In genomic region chr1:218611916-218612580, GRCh38 we compare ENCODE assay signal across 20 cellular contexts.
"Had no signal": no experiment of that assay in that cellular context is flagged by ENCODE, and none has a peak within 500 bp of the region (broad histone marks: within the 10 kb centered on the region; RNA-seq: fewer than 3 reads in every experiment).

No MANE protein-coding gene starts in this region.

- H3K27me3 Mint-ChIP-seq: activated CD4-positive, alpha-beta T cell treated with anti-CD3 and anti-CD28 coated beads, Interleukin-2, amount 10 ng/mL, durations not matched to agents 7 days and 5 days; activated CD8-positive, alpha-beta memory T cell treated with anti-CD3 and anti-CD28 coated beads, Interleukin-2, amount 10 ng/mL, durations not matched to agents 7 days and 5 days; activated CD8-positive, alpha-beta T cell treated with anti-CD3 and anti-CD28 coated beads for 36 hours had no signal

- H3K4me3 Mint-ChIP-seq: activated CD4-positive, alpha-beta T cell treated with anti-CD3 and anti-CD28 coated beads, Interleukin-2, amount 10 ng/mL, durations not matched to agents 7 days and 5 days; activated CD8-positive, alpha-beta memory T cell treated with anti-CD3 and anti-CD28 coated beads, Interleukin-2, amount 10 ng/mL, durations not matched to agents 7 days and 5 days; activated CD8-positive, alpha-beta T cell treated with anti-CD3 and anti-CD28 coated beads for 36 hours; activated naive CD8-positive, alpha-beta T cell treated with anti-CD3 and anti-CD28 coated beads, Interleukin-2, amount 50 U/mL, for 24 hours; activated T-helper 1 cell treated with anti-CD3 and anti-CD28 coated beads, Interleukin-12 subunit alpha, Interleukin-12 subunit beta, Interleukin-2, Interleukin-4 antibody, amounts not matched to agents 30 ng/mL and 10 ng/mL and 1 ng/mL, durations not matched to agents 14 hours and 24 hours and 36 hours; natural killer cell had no signal

- H3K4me3 ChIP-seq: ovary, prostate gland, right atrium auricular region, upper lobe of left lung had no signal

- H3K9me3 ChIP-seq: ovary, prostate gland had no signal

- H3K27ac Mint-ChIP-seq: activated CD4-positive, alpha-beta T cell treated with anti-CD3 and anti-CD28 coated beads, Interleukin-2, amount 10 ng/mL, durations not matched to agents 7 days and 5 days; activated CD8-positive, alpha-beta memory T cell treated with anti-CD3 and anti-CD28 coated beads, Interleukin-2, amount 10 ng/mL, durations not matched to agents 7 days and 5 days; activated CD8-positive, alpha-beta T cell treated with anti-CD3 and anti-CD28 coated beads for 36 hours; activated naive CD8-positive, alpha-beta T cell treated with anti-CD3 and anti-CD28 coated beads, Interleukin-2, amount 50 U/mL, for 24 hours; activated T-helper 1 cell treated with anti-CD3 and anti-CD28 coated beads, Interleukin-12 subunit alpha, Interleukin-12 subunit beta, Interleukin-2, Interleukin-4 antibody, amounts not matched to agents 30 ng/mL and 10 ng/mL and 1 ng/mL, durations not matched to agents 14 hours and 24 hours and 36 hours; natural killer cell had no signal

- H3K4me1 Mint-ChIP-seq: activated CD4-positive, alpha-beta T cell treated with anti-CD3 and anti-CD28 coated beads, Interleukin-2, amount 10 ng/mL, durations not matched to agents 7 days and 5 days; activated CD8-positive, alpha-beta memory T cell treated with anti-CD3 and anti-CD28 coated beads, Interleukin-2, amount 10 ng/mL, durations not matched to agents 7 days and 5 days; activated naive CD8-positive, alpha-beta T cell treated with anti-CD3 and anti-CD28 coated beads, Interleukin-2, amount 50 U/mL, for 24 hours; natural killer cell had no signal

- FAIRE-seq: kidney had no signal

- H3K27ac ChIP-seq: epithelial cell of prostate, ovary, prostate gland, right atrium auricular region, upper lobe of left lung had no signal

- H3K4me1 ChIP-seq: prostate gland, right atrium auricular region, upper lobe of left lung had no signal

- H3K36me3 ChIP-seq: ovary, prostate gland, right atrium auricular region, upper lobe of left lung had no signal

- H3K9me3 Mint-ChIP-seq: activated T-helper 1 cell treated with anti-CD3 and anti-CD28 coated beads, Interleukin-12 subunit alpha, Interleukin-12 subunit beta, Interleukin-2, Interleukin-4 antibody, amounts not matched to agents 30 ng/mL and 10 ng/mL and 1 ng/mL, durations not matched to agents 14 hours and 24 hours and 36 hours had no signal

- H3K27me3 ChIP-seq: ovary, right atrium auricular region, upper lobe of left lung had no signal

- H3K36me3 Mint-ChIP-seq: activated CD8-positive, alpha-beta memory T cell treated with anti-CD3 and anti-CD28 coated beads, Interleukin-2, amount 10 ng/mL, durations not matched to agents 7 days and 5 days; natural killer cell had no signal

- DNase-seq: activated CD4-positive, alpha-beta T cell treated with anti-CD3 and anti-CD28 coated beads, Interleukin-2, amount 10 ng/mL, durations not matched to agents 7 days and 5 days; activated CD8-positive, alpha-beta memory T cell treated with anti-CD3 and anti-CD28 coated beads, Interleukin-2, amount 10 ng/mL, durations not matched to agents 7 days and 5 days; activated CD8-positive, alpha-beta T cell treated with anti-CD3 and anti-CD28 coated beads for 36 hours; activated gamma-delta T cell; activated naive CD4-positive, alpha-beta T cell treated with anti-CD3 and anti-CD28 coated beads, Interleukin-2, amount 50 U/mL, for 16 hours; activated naive CD8-positive, alpha-beta T cell treated with anti-CD3 and anti-CD28 coated beads, Interleukin-2, amount 50 U/mL, for 24 hours; foreskin fibroblast; kidney; left ventricle myocardium superior; midbrain; natural killer cell; ovary; stimulated activated CD4-positive, alpha-beta T cell treated with anti-CD3 and anti-CD28 coated beads, Interleukin-4, amount 100 ng/mL, for 24 hours; stimulated activated naive CD8-positive, alpha-beta T cell treated with anti-CD3 and anti-CD28 coated beads, Interleukin-15, Interleukin-2, amounts not matched to agents 100 U/mL and 50 U/mL, for 24 hours; upper lobe of left lung had no signal

- ATAC-seq: activated CD4-positive, CD25-positive, alpha-beta regulatory T cell treated with anti-CD3 and anti-CD28 coated beads, Interleukin-2, amount 50 U/mL, for 24 hours; activated CD8-positive, alpha-beta memory T cell treated with anti-CD3 and anti-CD28 coated beads, Interleukin-2, amount 10 ng/mL, durations not matched to agents 7 days and 5 days; activated CD8-positive, alpha-beta T cell treated with anti-CD3 and anti-CD28 coated beads for 36 hours; activated naive CD8-positive, alpha-beta T cell treated with anti-CD3 and anti-CD28 coated beads, Interleukin-2, amount 50 U/mL, for 24 hours; left ventricle myocardium superior; natural killer cell; stimulated activated naive CD8-positive, alpha-beta T cell treated with anti-CD3 and anti-CD28 coated beads, Interleukin-15, Interleukin-2, amounts not matched to agents 100 U/mL and 50 U/mL, for 24 hours had no signal
